Comparison of ENCODE assay signal across 19 cellular contexts in genomic region chr13:72853000-72853399, GRCh38.
"Had no signal": no experiment of that assay in that cellular context is flagged by ENCODE, and none has a peak within 500 bp of the region (broad histone marks: within the 10 kb centered on the region; RNA-seq: fewer than 3 reads in every experiment).

No MANE protein-coding gene starts in this region.

- H3K27ac ChIP-seq: upper lobe of right lung had no signal

- DNase-seq: activated CD4-positive, alpha-beta T cell treated with anti-CD3 and anti-CD28 coated beads for 4 hours; activated CD4-positive, alpha-beta T cell treated with anti-CD3 and anti-CD28 coated beads, Interleukin-2, amount 50 U/mL, for 48 hours; activated CD4-positive, CD25-positive, alpha-beta regulatory T cell; activated naive CD4-positive, alpha-beta T cell treated with Interleukin-2 at 50 U/mL for 16 hours; activated naive CD8-positive, alpha-beta T cell treated with anti-CD3 and anti-CD28 coated beads for 36 hours; activated T-cell treated with anti-CD3 and anti-CD28 coated beads, Interleukin-2, amount 50 U/mL, for 48 hours; amniotic stem cell; cerebellar nuclear complex; cortex of kidney; endodermal cell; head of caudate nucleus; hypothalamus; left ventricle myocardium superior; mammary epithelial cell; stimulated activated CD4-positive, alpha-beta T cell treated with anti-CD3 and anti-CD28 coated beads, Interleukin-4, amount 100 ng/mL, for 4 hours; stimulated activated naive CD8-positive, alpha-beta T cell treated with anti-CD3 and anti-CD28 coated beads, Interleukin-15, Interleukin-2, amounts not matched to agents 100 U/mL and 50 U/mL, for 24 hours; T-helper 1 cell; upper lobe of right lung had no signal

- H3K9me3 ChIP-seq: upper lobe of right lung had no signal

- ATAC-seq: left ventricle myocardium superior; naive thymus-derived CD8-positive, alpha-beta T cell; stimulated activated naive CD8-positive, alpha-beta T cell treated with anti-CD3 and anti-CD28 coated beads, Interleukin-15, Interleukin-2, amounts not matched to agents 100 U/mL and 50 U/mL, for 24 hours had no signal

- H3K4me3 ChIP-seq: upper lobe of right lung had no signal

- H3K4me1 ChIP-seq: upper lobe of right lung had no signal

- H3K27me3 ChIP-seq: upper lobe of right lung had no signal
